ENCODE assay signal across 1 cellular context in genomic region chr14:22566266-22566665, GRCh38.
TF ChIP-seq lines count a peak whose summit lies in the region.

No MANE protein-coding gene starts in this region.

TF ChIP-seq in GM12878, 131 proteins besides CTCF, POLR2A, EP300 and RAD21:
- 0 out of 2 replicates have a peak, but pooled peaks have one; percentile 5 for TF ChIP-seq RB1 (IDR thresholded peaks at IDR 0.05; ENCODE audit: borderline replicate concordance)
- TF ChIP-seq, protein P1, sequence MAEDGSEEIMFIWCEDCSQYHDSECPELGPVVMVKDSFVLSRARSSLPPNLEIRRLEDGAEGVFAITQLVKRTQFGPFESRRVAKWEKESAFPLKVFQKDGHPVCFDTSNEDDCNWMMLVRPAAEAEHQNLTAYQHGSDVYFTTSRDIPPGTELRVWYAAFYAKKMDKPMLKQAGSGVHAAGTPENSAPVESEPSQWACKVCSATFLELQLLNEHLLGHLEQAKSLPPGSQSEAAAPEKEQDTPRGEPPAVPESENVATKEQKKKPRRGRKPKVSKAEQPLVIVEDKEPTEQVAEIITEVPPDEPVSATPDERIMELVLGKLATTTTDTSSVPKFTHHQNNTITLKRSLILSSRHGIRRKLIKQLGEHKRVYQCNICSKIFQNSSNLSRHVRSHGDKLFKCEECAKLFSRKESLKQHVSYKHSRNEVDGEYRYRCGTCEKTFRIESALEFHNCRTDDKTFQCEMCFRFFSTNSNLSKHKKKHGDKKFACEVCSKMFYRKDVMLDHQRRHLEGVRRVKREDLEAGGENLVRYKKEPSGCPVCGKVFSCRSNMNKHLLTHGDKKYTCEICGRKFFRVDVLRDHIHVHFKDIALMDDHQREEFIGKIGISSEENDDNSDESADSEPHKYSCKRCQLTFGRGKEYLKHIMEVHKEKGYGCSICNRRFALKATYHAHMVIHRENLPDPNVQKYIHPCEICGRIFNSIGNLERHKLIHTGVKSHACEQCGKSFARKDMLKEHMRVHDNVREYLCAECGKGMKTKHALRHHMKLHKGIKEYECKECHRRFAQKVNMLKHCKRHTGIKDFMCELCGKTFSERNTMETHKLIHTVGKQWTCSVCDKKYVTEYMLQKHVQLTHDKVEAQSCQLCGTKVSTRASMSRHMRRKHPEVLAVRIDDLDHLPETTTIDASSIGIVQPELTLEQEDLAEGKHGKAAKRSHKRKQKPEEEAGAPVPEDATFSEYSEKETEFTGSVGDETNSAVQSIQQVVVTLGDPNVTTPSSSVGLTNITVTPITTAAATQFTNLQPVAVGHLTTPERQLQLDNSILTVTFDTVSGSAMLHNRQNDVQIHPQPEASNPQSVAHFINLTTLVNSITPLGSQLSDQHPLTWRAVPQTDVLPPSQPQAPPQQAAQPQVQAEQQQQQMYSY (CRISPR knock-in tag; IDR thresholded peaks at IDR 0.05) = 0 out of 2 replicates have a peak, but pooled peaks have one; percentile 26
- TF ChIP-seq BHLHE40 (IDR thresholded peaks at IDR 0.05; ENCODE audit: borderline replicate concordance in 1 of 2, low read depth in 2 of 2, low read length in 1 of 2) = peak in 1 of 2 experiments; percentile 47; a peak in 2 of 4 replicates
